ENCODE assay signal across 29 cellular contexts in genomic region chr5:13217636-13218035, GRCh38.
"Had no signal": no experiment of that assay in that cellular context is flagged by ENCODE, and none has a peak within 500 bp of the region (broad histone marks: within the 10 kb centered on the region; RNA-seq: fewer than 3 reads in every experiment).

No MANE protein-coding gene starts in this region.

- H3K9me3 Mint-ChIP-seq: central memory CD8-positive, alpha-beta T cell; stimulated activated memory B cell treated with anti-CD40 and anti-IgM and Interleukin-4, amounts not matched to agents 10 μg/mL and 1 μg/mL and 100 μg/mL, for 72 hours had no signal

- DNase-seq: activated CD4-positive, alpha-beta T cell treated with anti-CD3 and anti-CD28 coated beads for 36 hours; activated CD4-positive, alpha-beta T cell treated with anti-CD3 and anti-CD28 coated beads, Interleukin-2, amount 50 U/mL, for 4 hours; activated CD4-positive, CD25-positive, alpha-beta regulatory T cell; activated effector memory CD4-positive, alpha-beta T cell treated with Interleukin-2 at 50 U/mL for 16 hours; activated naive CD4-positive, alpha-beta T cell treated with Interleukin-2 at 50 U/mL for 16 hours; activated T-cell treated with anti-CD3 and anti-CD28 coated beads for 4 hours; adrenal gland; effector CD8-positive, alpha-beta T cell; head of caudate nucleus; hippocampal formation; kidney; left colon; mammary epithelial cell; naive thymus-derived CD4-positive, alpha-beta T cell; nucleus accumbens; small intestine; stimulated activated CD4-positive, alpha-beta T cell treated with anti-CD3 and anti-CD28 coated beads, Interleukin-1b, Interleukin-23, amount 100 ng/mL, for 48 hours; stimulated activated CD4-positive, alpha-beta T cell treated with anti-CD3 and anti-CD28 coated beads, Interleukin-4, amount 100 ng/mL, for 4 hours; stimulated activated CD8-positive, alpha-beta memory T cell treated with anti-CD3 and anti-CD28 coated beads, Interleukin-4, amount 100 ng/mL, for 48 hours; stimulated activated naive CD8-positive, alpha-beta T cell treated with anti-CD3 and anti-CD28 coated beads, Interleukin-15, amount 100 ng/mL, for 72 hours; substantia nigra; thyroid gland; upper lobe of left lung had no signal

- ATAC-seq: activated CD4-positive, alpha-beta T cell treated with anti-CD3 and anti-CD28 coated beads for 36 hours; gastroesophageal sphincter; left colon; naive thymus-derived CD4-positive, alpha-beta T cell; sciatic nerve; stimulated activated memory B cell treated with anti-CD40 and anti-IgM and Interleukin-4, amounts not matched to agents 10 μg/mL and 1 μg/mL and 100 μg/mL, for 72 hours; stimulated activated naive CD8-positive, alpha-beta T cell treated with anti-CD3 and anti-CD28 coated beads, Interleukin-15, amount 100 ng/mL, for 72 hours had no signal

- H3K4me3 ChIP-seq: adrenal gland, ascending aorta, gastroesophageal sphincter, thyroid gland, upper lobe of left lung had no signal

- H3K27ac Mint-ChIP-seq: activated CD4-positive, alpha-beta T cell treated with anti-CD3 and anti-CD28 coated beads for 36 hours; activated naive CD8-positive, alpha-beta T cell; naive thymus-derived CD4-positive, alpha-beta T cell; stimulated activated memory B cell treated with anti-CD40 and anti-IgM and Interleukin-4, amounts not matched to agents 10 μg/mL and 1 μg/mL and 100 μg/mL, for 72 hours had no signal

- H3K36me3 Mint-ChIP-seq: activated naive CD8-positive, alpha-beta T cell; naive thymus-derived CD4-positive, alpha-beta T cell; stimulated activated memory B cell treated with anti-CD40 and anti-IgM and Interleukin-4, amounts not matched to agents 10 μg/mL and 1 μg/mL and 100 μg/mL, for 72 hours had no signal

- H3K4me1 Mint-ChIP-seq: activated CD4-positive, alpha-beta T cell treated with anti-CD3 and anti-CD28 coated beads for 36 hours; central memory CD8-positive, alpha-beta T cell; naive thymus-derived CD4-positive, alpha-beta T cell; stimulated activated memory B cell treated with anti-CD40 and anti-IgM and Interleukin-4, amounts not matched to agents 10 μg/mL and 1 μg/mL and 100 μg/mL, for 72 hours; stimulated activated naive CD8-positive, alpha-beta T cell treated with anti-CD3 and anti-CD28 coated beads, Interleukin-15, amount 100 ng/mL, for 72 hours had no signal

- H3K4me3 Mint-ChIP-seq: activated CD4-positive, alpha-beta T cell treated with anti-CD3 and anti-CD28 coated beads for 36 hours; activated naive CD8-positive, alpha-beta T cell; central memory CD8-positive, alpha-beta T cell; naive thymus-derived CD4-positive, alpha-beta T cell; stimulated activated memory B cell treated with anti-CD40 and anti-IgM and Interleukin-4, amounts not matched to agents 10 μg/mL and 1 μg/mL and 100 μg/mL, for 72 hours; stimulated activated naive CD8-positive, alpha-beta T cell treated with anti-CD3 and anti-CD28 coated beads, Interleukin-15, amount 100 ng/mL, for 72 hours had no signal

- H3K27me3 Mint-ChIP-seq: activated CD4-positive, alpha-beta T cell treated with anti-CD3 and anti-CD28 coated beads for 36 hours; activated naive CD8-positive, alpha-beta T cell; central memory CD8-positive, alpha-beta T cell; naive thymus-derived CD4-positive, alpha-beta T cell; stimulated activated memory B cell treated with anti-CD40 and anti-IgM and Interleukin-4, amounts not matched to agents 10 μg/mL and 1 μg/mL and 100 μg/mL, for 72 hours; stimulated activated naive CD8-positive, alpha-beta T cell treated with anti-CD3 and anti-CD28 coated beads, Interleukin-15, amount 100 ng/mL, for 72 hours had no signal
